Comparison of ENCODE assay signal across 1 cellular context in genomic region chr1:65527672-65528071, GRCh38.
A peak's percentile ranks its signal among the peaks of the same experiment; 100 is the strongest.
TF ChIP-seq lines count a peak whose summit lies in the region.

No MANE protein-coding gene starts in this region.

TF ChIP-seq in K562, 482 proteins besides CTCF, POLR2A, EP300 and RAD21 (continued from another document):
- TF ChIP-seq SMARCC2 (IDR thresholded peaks at IDR 0.05; ENCODE audit: low read depth), result no peak
- TF ChIP-seq TBP (optimal IDR thresholded peaks at IDR 0.05; ENCODE audit: low read depth, low read length), result peak; percentile 22
- no peak for TF ChIP-seq ZBTB12 (CRISPR knock-in tag; IDR thresholded peaks at IDR 0.05)
- no peak for TF ChIP-seq IRF2 (CRISPR knock-in tag; IDR thresholded peaks at IDR 0.05)
- TF ChIP-seq TAF9B (IDR thresholded peaks at IDR 0.05; ENCODE audit: partially characterized antibody), result peak; percentile 12
- TF ChIP-seq SIN3B (IDR thresholded peaks at IDR 0.05; ENCODE audit: low read depth), result no peak
- no peak for TF ChIP-seq BRD4 (IDR thresholded peaks at IDR 0.05)
- 0 out of 2 replicates have a peak, but pooled peaks have one; percentile 19 for TF ChIP-seq SMARCE1 (IDR thresholded peaks at IDR 0.05)
- no peak for TF ChIP-seq ZNF324 (CRISPR knock-in tag; IDR thresholded peaks at IDR 0.05)
- no peak for TF ChIP-seq ZNF146 (CRISPR knock-in tag; IDR thresholded peaks at IDR 0.05; ENCODE audit: unreplicated experiment)
- peak in 1 of 2 experiments; percentile 28; a peak in 1 of 4 replicates for TF ChIP-seq MLLT1 (IDR thresholded peaks at IDR 0.05)
- 0 out of 2 replicates have a peak, but pooled peaks have one; percentile 30 for TF ChIP-seq MEF2D (tag; conservative IDR thresholded peaks at IDR 0.05; ENCODE audit: low read depth)
- no peak for TF ChIP-seq ADNP (tag; IDR thresholded peaks at IDR 0.05)
- TF ChIP-seq ERF (CRISPR knock-in tag; IDR thresholded peaks at IDR 0.05), result no peak
- no peak for TF ChIP-seq ELF2 (CRISPR knock-in tag; IDR thresholded peaks at IDR 0.05)
- TF ChIP-seq ETS1 (conservative IDR thresholded peaks at IDR 0.05; ENCODE audit: control insufficient read depth, low read depth, low read length), result no peak
- TF ChIP-seq MTA3 (IDR thresholded peaks at IDR 0.05; ENCODE audit: borderline replicate concordance), result no peak
- TF ChIP-seq DPF2 (IDR thresholded peaks at IDR 0.05), result peak; percentile 58
- no peak for TF ChIP-seq ZNF253 (CRISPR knock-in tag; conservative IDR thresholded peaks at IDR 0.05)
- peak; percentile 11; the same call in 1 of the 2 replicates for TF ChIP-seq TAL1 (IDR thresholded peaks at IDR 0.05)
- no peak for TF ChIP-seq CBFA2T2 (conservative IDR thresholded peaks at IDR 0.05)
- peak; percentile 48 for TF ChIP-seq MEIS2 (IDR thresholded peaks at IDR 0.05; ENCODE audit: partially characterized antibody)
- TF ChIP-seq ZNF133 (CRISPR knock-in tag; IDR thresholded peaks at IDR 0.05), result no peak
- TF ChIP-seq HMBOX1 (IDR thresholded peaks at IDR 0.05), result peak; percentile 79
- TF ChIP-seq CXXC5 (CRISPR knock-in tag; IDR thresholded peaks at IDR 0.05), result peak; percentile 62; the same call in 1 of the 2 replicates
- no peak for TF ChIP-seq SMARCB1 (IDR thresholded peaks at IDR 0.05; ENCODE audit: insufficient read length, low read depth)
- TF ChIP-seq CEBPB (tag; IDR thresholded peaks at IDR 0.05), result no peak
- peak; percentile 36; the same call in 1 of the 2 replicates for TF ChIP-seq BCOR (IDR thresholded peaks at IDR 0.05)
- peak in 1 of 2 experiments; percentile 14; a peak in 1 of 4 replicates for TF ChIP-seq FOXK2 (conservative IDR thresholded peaks at IDR 0.05 in 1 of 2, IDR thresholded peaks at IDR 0.05 in 1 of 2; ENCODE audit: low read depth in 2 of 2)
- TF ChIP-seq MCM3 (IDR thresholded peaks at IDR 0.05), result no peak
- peak; percentile 48 for TF ChIP-seq ARID1B (IDR thresholded peaks at IDR 0.05)
- 0 out of 2 replicates have a peak, but pooled peaks have one; percentile 14 for TF ChIP-seq THRAP3 (IDR thresholded peaks at IDR 0.05; ENCODE audit: borderline replicate concordance)
- TF ChIP-seq SMARCA4 (IDR thresholded peaks at IDR 0.05), result peak; percentile 49
- TF ChIP-seq ZNF609 (CRISPR knock-in tag; IDR thresholded peaks at IDR 0.05; ENCODE audit: borderline replicate concordance), result no peak
- no peak for TF ChIP-seq NFE2 (IDR thresholded peaks at IDR 0.05; ENCODE audit: low read depth)
- TF ChIP-seq CTBP1 (IDR thresholded peaks at IDR 0.05; ENCODE audit: borderline replicate concordance), result 0 out of 2 replicates have a peak, but pooled peaks have one; percentile 22
- TF ChIP-seq NFYB (IDR thresholded peaks at IDR 0.05; ENCODE audit: extremely low read depth, insufficient read length), result no peak
- no peak for TF ChIP-seq BRCA1 (IDR thresholded peaks at IDR 0.05)
- no peak for TF ChIP-seq BRCA1 (CRISPR knock-in tag; IDR thresholded peaks at IDR 0.05)
- TF ChIP-seq NFRKB (IDR thresholded peaks at IDR 0.05; ENCODE audit: low read depth), result peak; percentile 42; the same call in 1 of the 2 replicates
- no peak for TF ChIP-seq NCOA4 (IDR thresholded peaks at IDR 0.05; ENCODE audit: partially characterized antibody)
- TF ChIP-seq RCOR1 (IDR thresholded peaks at IDR 0.05; ENCODE audit: borderline replicate concordance in 1 of 2, low read depth in 2 of 2, low read length in 2 of 2), result peak in 1 of 2 experiments; percentile 51; a peak in 1 of 4 replicates
- no peak for TF ChIP-seq MTA1 (IDR thresholded peaks at IDR 0.05; ENCODE audit: borderline replicate concordance)
- no peak for TF ChIP-seq ZC3H11A (IDR thresholded peaks at IDR 0.05; ENCODE audit: low read depth, low read length)
- peak; percentile 28; the same call in 1 of the 2 replicates for TF ChIP-seq ATF3 (IDR thresholded peaks at IDR 0.05)
- TF ChIP-seq ATF3 (CRISPR knock-in tag; conservative IDR thresholded peaks at IDR 0.05), result no peak
